2 cellular contexts compared by ENCODE assay signal in the genomic region with DNA sequence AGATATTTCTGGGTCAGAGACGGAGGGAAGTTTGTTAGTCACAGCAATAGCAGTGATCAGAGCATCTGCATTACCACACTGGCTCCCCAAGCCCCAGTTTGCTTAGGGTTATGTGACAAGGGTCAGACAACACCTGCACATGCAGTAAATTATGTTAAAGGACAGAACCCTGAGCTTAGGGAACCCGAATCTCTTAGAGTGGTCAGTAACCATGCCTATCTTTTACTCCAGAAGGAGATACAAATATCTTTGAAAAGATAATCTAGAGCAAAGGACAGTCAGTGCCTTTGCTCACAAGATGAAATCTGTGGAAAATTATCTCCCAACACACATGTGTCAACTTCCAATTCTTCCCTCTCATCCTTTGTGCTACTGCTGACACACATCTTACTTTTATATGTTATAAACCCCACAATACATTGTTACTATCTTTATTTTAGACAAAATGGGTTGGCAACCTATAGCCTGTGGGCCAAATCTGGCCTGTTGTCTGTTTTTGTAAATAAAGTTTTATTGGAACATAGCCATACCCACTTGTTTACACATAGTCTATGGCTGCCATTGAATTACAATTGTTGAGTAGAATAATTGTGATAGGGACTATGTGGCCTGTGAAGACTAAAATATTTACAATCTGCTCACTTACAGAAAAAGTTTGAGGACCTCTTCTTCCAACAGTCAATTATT.
A peak's percentile ranks its signal among the peaks of the same experiment; 100 is the strongest.
TF ChIP-seq lines count a peak whose summit lies in the region.

No MANE protein-coding gene starts in this region.

TF ChIP-seq in GM12878, 131 proteins besides CTCF, POLR2A, EP300 and RAD21:
- TF ChIP-seq, protein P1, sequence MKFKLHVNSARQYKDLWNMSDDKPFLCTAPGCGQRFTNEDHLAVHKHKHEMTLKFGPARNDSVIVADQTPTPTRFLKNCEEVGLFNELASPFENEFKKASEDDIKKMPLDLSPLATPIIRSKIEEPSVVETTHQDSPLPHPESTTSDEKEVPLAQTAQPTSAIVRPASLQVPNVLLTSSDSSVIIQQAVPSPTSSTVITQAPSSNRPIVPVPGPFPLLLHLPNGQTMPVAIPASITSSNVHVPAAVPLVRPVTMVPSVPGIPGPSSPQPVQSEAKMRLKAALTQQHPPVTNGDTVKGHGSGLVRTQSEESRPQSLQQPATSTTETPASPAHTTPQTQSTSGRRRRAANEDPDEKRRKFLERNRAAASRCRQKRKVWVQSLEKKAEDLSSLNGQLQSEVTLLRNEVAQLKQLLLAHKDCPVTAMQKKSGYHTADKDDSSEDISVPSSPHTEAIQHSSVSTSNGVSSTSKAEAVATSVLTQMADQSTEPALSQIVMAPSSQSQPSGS (IDR thresholded peaks at IDR 0.05; ENCODE audit: low read length): no peak
- TF ChIP-seq IKZF1 (conservative IDR thresholded peaks at IDR 0.05): no peak
- TF ChIP-seq, protein P2, sequence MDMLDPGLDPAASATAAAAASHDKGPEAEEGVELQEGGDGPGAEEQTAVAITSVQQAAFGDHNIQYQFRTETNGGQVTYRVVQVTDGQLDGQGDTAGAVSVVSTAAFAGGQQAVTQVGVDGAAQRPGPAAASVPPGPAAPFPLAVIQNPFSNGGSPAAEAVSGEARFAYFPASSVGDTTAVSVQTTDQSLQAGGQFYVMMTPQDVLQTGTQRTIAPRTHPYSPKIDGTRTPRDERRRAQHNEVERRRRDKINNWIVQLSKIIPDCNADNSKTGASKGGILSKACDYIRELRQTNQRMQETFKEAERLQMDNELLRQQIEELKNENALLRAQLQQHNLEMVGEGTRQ (IDR thresholded peaks at IDR 0.05; ENCODE audit: borderline replicate concordance, low read depth, low read length): no peak
- TF ChIP-seq, protein P3, sequence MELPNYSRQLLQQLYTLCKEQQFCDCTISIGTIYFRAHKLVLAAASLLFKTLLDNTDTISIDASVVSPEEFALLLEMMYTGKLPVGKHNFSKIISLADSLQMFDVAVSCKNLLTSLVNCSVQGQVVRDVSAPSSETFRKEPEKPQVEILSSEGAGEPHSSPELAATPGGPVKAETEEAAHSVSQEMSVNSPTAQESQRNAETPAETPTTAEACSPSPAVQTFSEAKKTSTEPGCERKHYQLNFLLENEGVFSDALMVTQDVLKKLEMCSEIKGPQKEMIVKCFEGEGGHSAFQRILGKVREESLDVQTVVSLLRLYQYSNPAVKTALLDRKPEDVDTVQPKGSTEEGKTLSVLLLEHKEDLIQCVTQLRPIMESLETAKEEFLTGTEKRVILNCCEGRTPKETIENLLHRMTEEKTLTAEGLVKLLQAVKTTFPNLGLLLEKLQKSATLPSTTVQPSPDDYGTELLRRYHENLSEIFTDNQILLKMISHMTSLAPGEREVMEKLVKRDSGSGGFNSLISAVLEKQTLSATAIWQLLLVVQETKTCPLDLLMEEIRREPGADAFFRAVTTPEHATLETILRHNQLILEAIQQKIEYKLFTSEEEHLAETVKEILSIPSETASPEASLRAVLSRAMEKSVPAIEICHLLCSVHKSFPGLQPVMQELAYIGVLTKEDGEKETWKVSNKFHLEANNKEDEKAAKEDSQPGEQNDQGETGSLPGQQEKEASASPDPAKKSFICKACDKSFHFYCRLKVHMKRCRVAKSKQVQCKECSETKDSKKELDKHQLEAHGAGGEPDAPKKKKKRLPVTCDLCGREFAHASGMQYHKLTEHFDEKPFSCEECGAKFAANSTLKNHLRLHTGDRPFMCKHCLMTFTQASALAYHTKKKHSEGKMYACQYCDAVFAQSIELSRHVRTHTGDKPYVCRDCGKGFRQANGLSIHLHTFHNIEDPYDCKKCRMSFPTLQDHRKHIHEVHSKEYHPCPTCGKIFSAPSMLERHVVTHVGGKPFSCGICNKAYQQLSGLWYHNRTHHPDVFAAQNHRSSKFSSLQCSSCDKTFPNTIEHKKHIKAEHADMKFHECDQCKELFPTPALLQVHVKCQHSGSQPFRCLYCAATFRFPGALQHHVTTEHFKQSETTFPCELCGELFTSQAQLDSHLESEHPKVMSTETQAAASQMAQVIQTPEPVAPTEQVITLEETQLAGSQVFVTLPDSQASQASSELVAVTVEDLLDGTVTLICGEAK (IDR thresholded peaks at IDR 0.05; ENCODE audit: borderline replicate concordance): peak; percentile 57

TF ChIP-seq in K562, 482 proteins besides CTCF, POLR2A, EP300 and RAD21 (continued from another document and continues in another):
- TF ChIP-seq, protein P3 (IDR thresholded peaks at IDR 0.05): peak; percentile 92
- TF ChIP-seq, protein P3 (CRISPR knock-in tag; IDR thresholded peaks at IDR 0.05): peak; percentile 81
- TF ChIP-seq TBL1XR1 (IDR thresholded peaks at IDR 0.05; ENCODE audit: low read length in 2 of 2): no peak
- TF ChIP-seq ZNF232 (CRISPR knock-in tag; IDR thresholded peaks at IDR 0.05): no peak
- TF ChIP-seq, protein P4, sequence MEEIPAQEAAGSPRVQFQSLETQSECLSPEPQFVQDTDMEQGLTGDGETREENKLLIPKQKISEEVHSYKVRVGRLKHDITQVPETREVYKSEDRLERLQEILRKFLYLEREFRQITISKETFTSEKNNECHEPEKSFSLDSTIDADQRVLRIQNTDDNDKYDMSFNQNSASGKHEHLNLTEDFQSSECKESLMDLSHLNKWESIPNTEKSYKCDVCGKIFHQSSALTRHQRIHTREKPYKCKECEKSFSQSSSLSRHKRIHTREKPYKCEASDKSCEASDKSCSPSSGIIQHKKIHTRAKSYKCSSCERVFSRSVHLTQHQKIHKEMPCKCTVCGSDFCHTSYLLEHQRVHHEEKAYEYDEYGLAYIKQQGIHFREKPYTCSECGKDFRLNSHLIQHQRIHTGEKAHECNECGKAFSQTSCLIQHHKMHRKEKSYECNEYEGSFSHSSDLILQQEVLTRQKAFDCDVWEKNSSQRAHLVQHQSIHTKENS (CRISPR knock-in tag; IDR thresholded peaks at IDR 0.05): no peak
- TF ChIP-seq, protein P5, sequence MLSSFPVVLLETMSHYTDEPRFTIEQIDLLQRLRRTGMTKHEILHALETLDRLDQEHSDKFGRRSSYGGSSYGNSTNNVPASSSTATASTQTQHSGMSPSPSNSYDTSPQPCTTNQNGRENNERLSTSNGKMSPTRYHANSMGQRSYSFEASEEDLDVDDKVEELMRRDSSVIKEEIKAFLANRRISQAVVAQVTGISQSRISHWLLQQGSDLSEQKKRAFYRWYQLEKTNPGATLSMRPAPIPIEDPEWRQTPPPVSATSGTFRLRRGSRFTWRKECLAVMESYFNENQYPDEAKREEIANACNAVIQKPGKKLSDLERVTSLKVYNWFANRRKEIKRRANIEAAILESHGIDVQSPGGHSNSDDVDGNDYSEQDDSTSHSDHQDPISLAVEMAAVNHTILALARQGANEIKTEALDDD (IDR thresholded peaks at IDR 0.05): peak; percentile 56
- TF ChIP-seq JUN (IDR thresholded peaks at IDR 0.05; ENCODE audit: borderline replicate concordance, low read depth, low read length): no peak
- TF ChIP-seq JUN (CRISPR knock-in tag; IDR thresholded peaks at IDR 0.05; ENCODE audit: borderline replicate concordance): no peak
- no peak for TF ChIP-seq SRSF7 (optimal IDR thresholded peaks at IDR 0.05; ENCODE audit: low read depth, low read length)
- no peak for TF ChIP-seq SLC30A9 (CRISPR knock-in tag; IDR thresholded peaks at IDR 0.05)
- TF ChIP-seq, protein P6, sequence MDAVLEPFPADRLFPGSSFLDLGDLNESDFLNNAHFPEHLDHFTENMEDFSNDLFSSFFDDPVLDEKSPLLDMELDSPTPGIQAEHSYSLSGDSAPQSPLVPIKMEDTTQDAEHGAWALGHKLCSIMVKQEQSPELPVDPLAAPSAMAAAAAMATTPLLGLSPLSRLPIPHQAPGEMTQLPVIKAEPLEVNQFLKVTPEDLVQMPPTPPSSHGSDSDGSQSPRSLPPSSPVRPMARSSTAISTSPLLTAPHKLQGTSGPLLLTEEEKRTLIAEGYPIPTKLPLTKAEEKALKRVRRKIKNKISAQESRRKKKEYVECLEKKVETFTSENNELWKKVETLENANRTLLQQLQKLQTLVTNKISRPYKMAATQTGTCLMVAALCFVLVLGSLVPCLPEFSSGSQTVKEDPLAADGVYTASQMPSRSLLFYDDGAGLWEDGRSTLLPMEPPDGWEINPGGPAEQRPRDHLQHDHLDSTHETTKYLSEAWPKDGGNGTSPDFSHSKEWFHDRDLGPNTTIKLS (IDR thresholded peaks at IDR 0.05; ENCODE audit: borderline replicate concordance, low read depth): no peak
- TF ChIP-seq ZFP30 (CRISPR knock-in tag; IDR thresholded peaks at IDR 0.05; ENCODE audit: borderline replicate concordance): no peak
- TF ChIP-seq KLF13 (tag; IDR thresholded peaks at IDR 0.05; ENCODE audit: borderline replicate concordance, low read depth): no peak
- peak; percentile 23; the same call in 1 of the 2 replicates for TF ChIP-seq SOX6 (IDR thresholded peaks at IDR 0.05)
- peak; percentile 75 for TF ChIP-seq MEIS2 (IDR thresholded peaks at IDR 0.05; ENCODE audit: partially characterized antibody)
- TF ChIP-seq, protein P7, sequence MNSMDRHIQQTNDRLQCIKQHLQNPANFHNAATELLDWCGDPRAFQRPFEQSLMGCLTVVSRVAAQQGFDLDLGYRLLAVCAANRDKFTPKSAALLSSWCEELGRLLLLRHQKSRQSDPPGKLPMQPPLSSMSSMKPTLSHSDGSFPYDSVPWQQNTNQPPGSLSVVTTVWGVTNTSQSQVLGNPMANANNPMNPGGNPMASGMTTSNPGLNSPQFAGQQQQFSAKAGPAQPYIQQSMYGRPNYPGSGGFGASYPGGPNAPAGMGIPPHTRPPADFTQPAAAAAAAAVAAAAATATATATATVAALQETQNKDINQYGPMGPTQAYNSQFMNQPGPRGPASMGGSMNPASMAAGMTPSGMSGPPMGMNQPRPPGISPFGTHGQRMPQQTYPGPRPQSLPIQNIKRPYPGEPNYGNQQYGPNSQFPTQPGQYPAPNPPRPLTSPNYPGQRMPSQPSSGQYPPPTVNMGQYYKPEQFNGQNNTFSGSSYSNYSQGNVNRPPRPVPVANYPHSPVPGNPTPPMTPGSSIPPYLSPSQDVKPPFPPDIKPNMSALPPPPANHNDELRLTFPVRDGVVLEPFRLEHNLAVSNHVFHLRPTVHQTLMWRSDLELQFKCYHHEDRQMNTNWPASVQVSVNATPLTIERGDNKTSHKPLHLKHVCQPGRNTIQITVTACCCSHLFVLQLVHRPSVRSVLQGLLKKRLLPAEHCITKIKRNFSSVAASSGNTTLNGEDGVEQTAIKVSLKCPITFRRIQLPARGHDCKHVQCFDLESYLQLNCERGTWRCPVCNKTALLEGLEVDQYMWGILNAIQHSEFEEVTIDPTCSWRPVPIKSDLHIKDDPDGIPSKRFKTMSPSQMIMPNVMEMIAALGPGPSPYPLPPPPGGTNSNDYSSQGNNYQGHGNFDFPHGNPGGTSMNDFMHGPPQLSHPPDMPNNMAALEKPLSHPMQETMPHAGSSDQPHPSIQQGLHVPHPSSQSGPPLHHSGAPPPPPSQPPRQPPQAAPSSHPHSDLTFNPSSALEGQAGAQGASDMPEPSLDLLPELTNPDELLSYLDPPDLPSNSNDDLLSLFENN (IDR thresholded peaks at IDR 0.05; ENCODE audit: low read depth in 2 of 2, low read length in 2 of 2): no peak
- TF ChIP-seq, protein P8, sequence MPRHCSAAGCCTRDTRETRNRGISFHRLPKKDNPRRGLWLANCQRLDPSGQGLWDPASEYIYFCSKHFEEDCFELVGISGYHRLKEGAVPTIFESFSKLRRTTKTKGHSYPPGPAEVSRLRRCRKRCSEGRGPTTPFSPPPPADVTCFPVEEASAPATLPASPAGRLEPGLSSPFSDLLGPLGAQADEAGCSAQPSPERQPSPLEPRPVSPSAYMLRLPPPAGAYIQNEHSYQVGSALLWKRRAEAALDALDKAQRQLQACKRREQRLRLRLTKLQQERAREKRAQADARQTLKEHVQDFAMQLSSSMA (CRISPR knock-in tag; IDR thresholded peaks at IDR 0.05): no peak
- no peak for TF ChIP-seq NBN (IDR thresholded peaks at IDR 0.05; ENCODE audit: low read depth)
- TF ChIP-seq ARID1B (IDR thresholded peaks at IDR 0.05): peak; percentile 60
- TF ChIP-seq MED1 (CRISPR knock-in tag; IDR thresholded peaks at IDR 0.05; ENCODE audit: borderline replicate concordance): no peak
- no peak for TF ChIP-seq GABPA (tag; conservative IDR thresholded peaks at IDR 0.05; ENCODE audit: low read depth)
- TF ChIP-seq TAF7 (tag; IDR thresholded peaks at IDR 0.05): no peak
